ENCODE assay signal across 1 cellular context in the genomic region with DNA sequence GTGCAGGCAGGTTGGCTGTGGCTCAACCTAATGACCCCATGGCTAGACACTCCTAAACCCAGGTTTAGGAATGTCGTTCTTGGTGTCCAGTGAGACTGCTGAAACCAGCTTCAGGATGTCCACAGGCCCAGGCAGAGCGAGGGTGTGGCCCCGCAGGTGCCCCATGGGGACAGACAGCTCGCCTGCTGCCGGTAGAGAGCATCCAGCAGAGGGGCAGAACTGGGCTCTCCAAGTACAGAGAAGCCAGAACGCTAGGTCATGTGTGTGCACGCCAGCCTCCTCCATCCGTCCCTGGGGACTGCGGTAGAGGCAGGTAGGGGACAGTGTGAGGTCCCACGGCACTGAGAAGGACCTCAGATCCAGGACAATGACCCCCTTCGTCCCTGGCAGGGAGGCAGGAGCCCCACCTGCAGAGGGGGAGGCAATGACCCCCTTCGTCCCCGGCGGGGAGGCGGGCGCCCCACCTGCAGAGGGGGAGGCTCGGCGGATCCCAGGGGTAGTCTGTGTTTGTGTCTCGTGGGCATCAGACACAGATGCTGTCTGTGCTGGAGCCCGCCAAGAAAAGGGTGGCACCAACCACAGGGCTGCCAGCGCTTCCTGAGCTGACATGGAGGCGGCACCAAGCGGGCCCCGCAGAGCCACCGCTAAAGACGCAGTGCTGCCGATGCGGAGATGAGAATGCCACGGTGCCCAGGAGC.
TF ChIP-seq lines count a peak whose summit lies in the region.

No MANE protein-coding gene starts in this region.

TF ChIP-seq in WTC11, 78 proteins besides CTCF, POLR2A, EP300 and RAD21 (continued from another document):
- TF ChIP-seq PRDM15 (CRISPR knock-in tag; IDR thresholded peaks at IDR 0.05) = no peak
- no peak for TF ChIP-seq ZSCAN18 (CRISPR knock-in tag; IDR thresholded peaks at IDR 0.05)
- TF ChIP-seq, protein P1, sequence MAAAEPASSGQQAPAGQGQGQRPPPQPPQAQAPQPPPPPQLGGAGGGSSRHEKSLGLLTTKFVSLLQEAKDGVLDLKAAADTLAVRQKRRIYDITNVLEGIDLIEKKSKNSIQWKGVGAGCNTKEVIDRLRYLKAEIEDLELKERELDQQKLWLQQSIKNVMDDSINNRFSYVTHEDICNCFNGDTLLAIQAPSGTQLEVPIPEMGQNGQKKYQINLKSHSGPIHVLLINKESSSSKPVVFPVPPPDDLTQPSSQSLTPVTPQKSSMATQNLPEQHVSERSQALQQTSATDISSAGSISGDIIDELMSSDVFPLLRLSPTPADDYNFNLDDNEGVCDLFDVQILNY (CRISPR knock-in tag; IDR thresholded peaks at IDR 0.05) = no peak
- no peak for TF ChIP-seq ZBTB21 (CRISPR knock-in tag; IDR thresholded peaks at IDR 0.05; ENCODE audit: borderline replicate concordance)
- TF ChIP-seq, protein P2, sequence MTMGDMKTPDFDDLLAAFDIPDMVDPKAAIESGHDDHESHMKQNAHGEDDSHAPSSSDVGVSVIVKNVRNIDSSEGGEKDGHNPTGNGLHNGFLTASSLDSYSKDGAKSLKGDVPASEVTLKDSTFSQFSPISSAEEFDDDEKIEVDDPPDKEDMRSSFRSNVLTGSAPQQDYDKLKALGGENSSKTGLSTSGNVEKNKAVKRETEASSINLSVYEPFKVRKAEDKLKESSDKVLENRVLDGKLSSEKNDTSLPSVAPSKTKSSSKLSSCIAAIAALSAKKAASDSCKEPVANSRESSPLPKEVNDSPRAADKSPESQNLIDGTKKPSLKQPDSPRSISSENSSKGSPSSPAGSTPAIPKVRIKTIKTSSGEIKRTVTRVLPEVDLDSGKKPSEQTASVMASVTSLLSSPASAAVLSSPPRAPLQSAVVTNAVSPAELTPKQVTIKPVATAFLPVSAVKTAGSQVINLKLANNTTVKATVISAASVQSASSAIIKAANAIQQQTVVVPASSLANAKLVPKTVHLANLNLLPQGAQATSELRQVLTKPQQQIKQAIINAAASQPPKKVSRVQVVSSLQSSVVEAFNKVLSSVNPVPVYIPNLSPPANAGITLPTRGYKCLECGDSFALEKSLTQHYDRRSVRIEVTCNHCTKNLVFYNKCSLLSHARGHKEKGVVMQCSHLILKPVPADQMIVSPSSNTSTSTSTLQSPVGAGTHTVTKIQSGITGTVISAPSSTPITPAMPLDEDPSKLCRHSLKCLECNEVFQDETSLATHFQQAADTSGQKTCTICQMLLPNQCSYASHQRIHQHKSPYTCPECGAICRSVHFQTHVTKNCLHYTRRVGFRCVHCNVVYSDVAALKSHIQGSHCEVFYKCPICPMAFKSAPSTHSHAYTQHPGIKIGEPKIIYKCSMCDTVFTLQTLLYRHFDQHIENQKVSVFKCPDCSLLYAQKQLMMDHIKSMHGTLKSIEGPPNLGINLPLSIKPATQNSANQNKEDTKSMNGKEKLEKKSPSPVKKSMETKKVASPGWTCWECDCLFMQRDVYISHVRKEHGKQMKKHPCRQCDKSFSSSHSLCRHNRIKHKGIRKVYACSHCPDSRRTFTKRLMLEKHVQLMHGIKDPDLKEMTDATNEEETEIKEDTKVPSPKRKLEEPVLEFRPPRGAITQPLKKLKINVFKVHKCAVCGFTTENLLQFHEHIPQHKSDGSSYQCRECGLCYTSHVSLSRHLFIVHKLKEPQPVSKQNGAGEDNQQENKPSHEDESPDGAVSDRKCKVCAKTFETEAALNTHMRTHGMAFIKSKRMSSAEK (CRISPR knock-in tag; IDR thresholded peaks at IDR 0.05; ENCODE audit: borderline replicate concordance) = no peak
- TF ChIP-seq ZNF263 (CRISPR knock-in tag; IDR thresholded peaks at IDR 0.05; ENCODE audit: low read depth) = no peak
- no peak for TF ChIP-seq ZNF425 (CRISPR knock-in tag; conservative IDR thresholded peaks at IDR 0.05)
- TF ChIP-seq JAZF1 (CRISPR knock-in tag; IDR thresholded peaks at IDR 0.05) = no peak
- TF ChIP-seq KAT7 (CRISPR knock-in tag; IDR thresholded peaks at IDR 0.05; ENCODE audit: borderline replicate concordance) = no peak
